1 cellular context compared by ENCODE assay signal in genomic region chr3:157151627-157152026, GRCh38.
TF ChIP-seq lines count a peak whose summit lies in the region.

No MANE protein-coding gene starts in this region.

TF ChIP-seq in H1, 55 proteins besides CTCF, POLR2A, EP300 and RAD21:
- TF ChIP-seq SAP30 (IDR thresholded peaks at IDR 0.05; ENCODE audit: insufficient read depth, insufficient replicate concordance, low read length) = no peak
- TF ChIP-seq, protein P1, sequence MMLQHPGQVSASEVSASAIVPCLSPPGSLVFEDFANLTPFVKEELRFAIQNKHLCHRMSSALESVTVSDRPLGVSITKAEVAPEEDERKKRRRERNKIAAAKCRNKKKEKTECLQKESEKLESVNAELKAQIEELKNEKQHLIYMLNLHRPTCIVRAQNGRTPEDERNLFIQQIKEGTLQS (IDR thresholded peaks at IDR 0.05; ENCODE audit: insufficient read depth, low read depth, low read length) = no peak
- TF ChIP-seq, protein P2, sequence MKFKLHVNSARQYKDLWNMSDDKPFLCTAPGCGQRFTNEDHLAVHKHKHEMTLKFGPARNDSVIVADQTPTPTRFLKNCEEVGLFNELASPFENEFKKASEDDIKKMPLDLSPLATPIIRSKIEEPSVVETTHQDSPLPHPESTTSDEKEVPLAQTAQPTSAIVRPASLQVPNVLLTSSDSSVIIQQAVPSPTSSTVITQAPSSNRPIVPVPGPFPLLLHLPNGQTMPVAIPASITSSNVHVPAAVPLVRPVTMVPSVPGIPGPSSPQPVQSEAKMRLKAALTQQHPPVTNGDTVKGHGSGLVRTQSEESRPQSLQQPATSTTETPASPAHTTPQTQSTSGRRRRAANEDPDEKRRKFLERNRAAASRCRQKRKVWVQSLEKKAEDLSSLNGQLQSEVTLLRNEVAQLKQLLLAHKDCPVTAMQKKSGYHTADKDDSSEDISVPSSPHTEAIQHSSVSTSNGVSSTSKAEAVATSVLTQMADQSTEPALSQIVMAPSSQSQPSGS (IDR thresholded peaks at IDR 0.05; ENCODE audit: low read length) = no peak
- no peak for TF ChIP-seq CEBPB (IDR thresholded peaks at IDR 0.05; ENCODE audit: low read depth, low read length)
- TF ChIP-seq ASH2L (IDR thresholded peaks at IDR 0.05; ENCODE audit: low read length) = no peak
- peak; percentile 28; the same call in 1 of the 2 replicates for TF ChIP-seq POLR2AphosphoS5 (IDR thresholded peaks at IDR 0.05; ENCODE audit: low read depth, low read length)
- TF ChIP-seq CBX5 (IDR thresholded peaks at IDR 0.05; ENCODE audit: low read depth, low read length) = no peak
